Comparison of ENCODE assay signal across 7 cellular contexts in genomic region chr3:175751089-175751488, GRCh38.
"Had no signal": no experiment of that assay in that cellular context is flagged by ENCODE, and none has a peak within 500 bp of the region (broad histone marks: within the 10 kb centered on the region; RNA-seq: fewer than 3 reads in every experiment).

No MANE protein-coding gene starts in this region.

- FAIRE-seq: GM12878, GM12891, GM12892, GM18507, GM19239 had no signal

- H3K4me3 ChIP-seq: GM12878 had no signal

- ATAC-seq: GM12878 had no signal

- DNase-seq: GDM1, GF-D8 had no signal
